In genomic region chr1:223776075-223776814, GRCh38 we compare ENCODE assay signal across 9 cellular contexts.
DNase-seq lines count a peak whose midpoint lies in the region; ATAC-seq lines count a peak whose summit lies in the region.
"Had no signal": no experiment of that assay in that cellular context is flagged by ENCODE, and none has a peak within 500 bp of the region (broad histone marks: within the 10 kb centered on the region; RNA-seq: fewer than 3 reads in every experiment).

No MANE protein-coding gene starts in this region.

- H3K36me3 Mint-ChIP-seq in activated CD4-positive, alpha-beta T cell treated with anti-CD3 and anti-CD28 coated beads, Interleukin-2, amount 10 ng/mL, durations not matched to agents 24 days and 14 days (ENCODE audit: low read depth): peaks cover 59% of the 10 kb centered on the region

- peak; percentile 72 for ATAC-seq in esophagus mucosa
- no peak for ATAC-seq in GM21381 (IDR thresholded peaks at IDR 0.05; ENCODE audit: unreplicated experiment)

- no peaks in the 10 kb centered on the region for H3K27me3 ChIP-seq in skeletal muscle satellite cell (ENCODE audit: control insufficient read depth, insufficient read depth, low read length)
- H3K27me3 ChIP-seq: vagina had no signal

- peak overlapping the region; percentile 77 for H3K27ac Mint-ChIP-seq in activated CD4-positive, alpha-beta T cell treated with anti-CD3 and anti-CD28 coated beads, Interleukin-2, amount 10 ng/mL, durations not matched to agents 24 days and 14 days

- H3K4me2 ChIP-seq in skeletal muscle satellite cell (ENCODE audit: low read length): no peak overlapping the region

- no peaks in the 10 kb centered on the region for H3K27me3 Mint-ChIP-seq in activated CD4-positive, alpha-beta T cell treated with anti-CD3 and anti-CD28 coated beads, Interleukin-2, amount 10 ng/mL, durations not matched to agents 24 days and 14 days

- H3K36me3 ChIP-seq in skeletal muscle satellite cell (ENCODE audit: insufficient read depth, low read length): peaks cover 75% of the 10 kb centered on the region

- H3K4me3 ChIP-seq in skeletal muscle satellite cell (ENCODE audit: low read length): no peak overlapping the region
- H3K4me3 ChIP-seq: vagina had no signal

- peak overlapping the region; percentile 2 for H3K9ac ChIP-seq in skeletal muscle satellite cell (ENCODE audit: low read depth, low read length)

- H3K9me3 Mint-ChIP-seq in activated CD4-positive, alpha-beta T cell treated with anti-CD3 and anti-CD28 coated beads, Interleukin-2, amount 10 ng/mL, durations not matched to agents 24 days and 14 days: no peaks in the 10 kb centered on the region

- peak; percentile 12 for DNase-seq in NK-92 treated with Interleukin-12 subunit alpha and Interleukin-12 subunit beta, amount 100 ng/mL, for 24 hours (lab: John Stamatoyannopoulos, UW)
- no peak for DNase-seq in NK-92 (lab: John Stamatoyannopoulos, UW; ENCODE audit: unreplicated experiment)
- DNase-seq in activated CD4-positive, alpha-beta T cell treated with anti-CD3 and anti-CD28 coated beads, Interleukin-2, amount 10 ng/mL, durations not matched to agents 24 days and 14 days: peak; percentile 75
- no peak for DNase-seq in GM19240 (ENCODE audit: insufficient read length, low spot score)
- DNase-seq in foreskin melanocyte: no peak

- H3K4me1 Mint-ChIP-seq in activated CD4-positive, alpha-beta T cell treated with anti-CD3 and anti-CD28 coated beads, Interleukin-2, amount 10 ng/mL, durations not matched to agents 24 days and 14 days: peaks cover 22% of the 10 kb centered on the region

- H3K4me3 Mint-ChIP-seq in activated CD4-positive, alpha-beta T cell treated with anti-CD3 and anti-CD28 coated beads, Interleukin-2, amount 10 ng/mL, durations not matched to agents 24 days and 14 days: peak overlapping the region; percentile 32

- H3K4me1 ChIP-seq in skeletal muscle satellite cell (ENCODE audit: control insufficient read depth, insufficient read depth, low read length): peaks cover 56% of the 10 kb centered on the region

- intact Hi-C loops in activated CD4-positive, alpha-beta T cell treated with anti-CD3 and anti-CD28 coated beads, Interleukin-2, amount 10 ng/mL, durations not matched to agents 24 days and 14 days (cut with micrococcal nuclease): loop anchor here (2.0 kb wide), 1 partner anchor 69 kb away; the partner anchor contains the start of gene TP53BP2

- no peaks in the 10 kb centered on the region for H3K9me3 ChIP-seq in skeletal muscle satellite cell (replicated peaks; ENCODE audit: low read length)
- H3K9me3 ChIP-seq: vagina had no signal

Comparison
In these comparisons a context has a peak if more than half of its experiments do, and no peak if none do; other contexts are left out.
1. DNase-seq: peak in NK-92 treated with Interleukin-12 subunit alpha and Interleukin-12 subunit beta, amount 100 ng/mL, for 24 hours (single experiment) and activated CD4-positive, alpha-beta T cell treated with anti-CD3 and anti-CD28 coated beads, Interleukin-2, amount 10 ng/mL, durations not matched to agents 24 days and 14 days (single experiment); none in NK-92 (single experiment), GM19240 (single experiment) and foreskin melanocyte (single experiment).